In the genomic region with DNA sequence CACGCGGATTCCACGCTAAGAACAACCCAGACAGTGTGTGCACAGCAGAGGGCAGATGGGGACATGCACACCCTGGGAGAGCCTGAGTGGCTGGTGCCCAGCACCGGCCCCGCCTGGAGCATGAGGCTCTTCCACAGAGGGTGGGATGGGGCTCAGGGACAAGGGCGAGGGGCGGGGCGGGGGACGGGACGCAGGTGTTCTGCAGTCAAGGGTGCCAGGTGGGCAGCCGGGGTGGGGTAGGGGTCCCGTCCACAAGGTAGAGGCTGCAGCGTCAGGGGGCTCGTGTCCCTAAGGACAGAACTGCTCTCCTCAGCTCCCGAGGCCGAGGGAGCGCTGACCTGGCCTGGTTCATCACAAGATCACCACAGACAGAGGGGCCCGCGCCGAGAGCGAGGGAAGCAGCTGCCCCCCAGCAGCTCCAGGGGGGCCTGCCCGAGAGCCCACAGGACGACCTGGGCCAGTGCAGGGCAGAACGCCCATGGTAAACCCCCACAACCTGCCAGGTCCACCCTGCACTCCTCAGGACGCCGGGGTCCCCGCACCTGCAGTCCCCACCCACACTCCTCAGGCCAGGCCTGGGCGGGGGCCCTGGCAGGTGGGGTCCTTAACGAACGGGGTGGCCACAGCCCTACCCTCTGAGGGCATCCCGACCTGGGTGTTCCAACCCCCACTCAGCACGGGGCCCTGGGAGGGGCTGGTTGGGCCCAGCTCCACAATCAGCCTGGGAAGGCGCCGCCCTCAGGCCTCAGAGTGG, we compare ENCODE assay signal across 32 cellular contexts. TPM values are rescaled to one million over a fixed set of nuclear protein-coding genes. Genes with fewer than 3 reads are reported as not detected.
A peak's percentile ranks its signal among the peaks of the same experiment; 100 is the strongest.
DNase-seq lines count a peak whose midpoint lies in the region; ATAC-seq, FAIRE-seq and TF ChIP-seq lines count a peak whose summit lies in the region.
"Had no signal": no experiment of that assay in that cellular context is flagged by ENCODE, and none has a peak within 500 bp of the region (broad histone marks: within the 10 kb centered on the region; RNA-seq: fewer than 3 reads in every experiment).

No MANE protein-coding gene starts in this region.

- no peak overlapping the region for H2BK120ac ChIP-seq in mesenchymal stem cell (ENCODE audit: low read depth, low read length)

- H3K9me3 ChIP-seq in right cardiac atrium (ENCODE audit: control insufficient read depth, low read length) (no peaks in the 10 kb centered on the region), K562 (replicated peaks; ENCODE audit: control insufficient read depth, insufficient read depth, low read depth, low read length) (no peaks in the 10 kb centered on the region), mesenchymal stem cell (ENCODE audit: control insufficient read depth, low read length) (no peaks in the 10 kb centered on the region), PC-9 (ENCODE audit: insufficient read depth, low read depth) (no peaks in the 10 kb centered on the region)
- H3K9me3 ChIP-seq: ascending aorta, ovary, right atrium auricular region, spleen, tibial artery had no signal

- POLR2A ChIA-PET in K562 (lab: Yijun Ruan, JAX) (interaction anchor here (0.9 kb wide), 1 partner anchor 13 kb away, joined by 4 read pairs; no protein-coding TSS in a partner anchor), PC-9 (lab: Charles Lee; ENCODE audit: unreplicated experiment) (no interaction called here)

- TF ChIP-seq EP300 in K562 (IDR thresholded peaks at IDR 0.05; ENCODE audit: low read length): no peak

- peaks cover 52% of the 10 kb centered on the region for H3K79me1 ChIP-seq in mesenchymal stem cell (replicated peaks; ENCODE audit: low read length, poor library complexity, severe bottlenecking)

- H3K9me1 ChIP-seq in K562 (ENCODE audit: control insufficient read depth, insufficient read depth, low read length): no peaks in the 10 kb centered on the region

- no peak overlapping the region for H2BK12ac ChIP-seq in mesenchymal stem cell (ENCODE audit: low read length in 2 of 2)

- H4K20me1 ChIP-seq in K562 (replicated peaks; ENCODE audit: control insufficient read depth, insufficient read depth, low read length) (no peaks in the 10 kb centered on the region), PC-9 (ENCODE audit: insufficient read depth) (peaks cover 16% of the 10 kb centered on the region)

- 92% methylated on average over 34 of the region's 34 CpGs for WGBS in right cardiac atrium
- 91% methylated on average over 25 of the region's 34 CpGs for WGBS in K562 (ENCODE audit: insufficient coverage, low coverage, missing lambda C conversion rate)
- WGBS in mesenchymal stem cell: 98% methylated on average over 33 of the region's 34 CpGs

- H3K23ac ChIP-seq in mesenchymal stem cell (ENCODE audit: low read length in 2 of 2): no peak overlapping the region

- H3K4me3 ChIP-seq in right cardiac atrium (ENCODE audit: low read length): no peak overlapping the region
- H3K4me3 ChIP-seq in K562: no peak overlapping the region
- H3K4me3 ChIP-seq in mesenchymal stem cell (ENCODE audit: insufficient read depth in 1 of 2, low read depth in 1 of 2, low read length in 2 of 2): no peak overlapping the region
- no peak overlapping the region for H3K4me3 ChIP-seq in PC-9
- H3K4me3 ChIP-seq: ascending aorta, lung, ovary, right atrium auricular region, spleen, tibial artery had no signal

- no peaks in the 10 kb centered on the region for H3K9me3 Mint-ChIP-seq in stimulated activated naive B cell treated with anti-CD40 and anti-IgM and Interleukin-4, amounts not matched to agents 10 μg/mL and 1 μg/mL and 100 μg/mL, for 72 hours
- H3K9me3 Mint-ChIP-seq: activated CD8-positive, alpha-beta T cell treated with anti-CD3 and anti-CD28 coated beads for 36 hours; CD8-positive, alpha-beta memory T cell; T-helper 2 cell treated with Interferon-gamma antibody and Interleukin-4, amounts not matched to agents 5 μg/mL and 100 μg/mL, for 36 hours had no signal

- no peak overlapping the region for H2AK5ac ChIP-seq in mesenchymal stem cell (ENCODE audit: low read length, severe bottlenecking)

- TF ChIP-seq POLR2A in K562 (conservative IDR thresholded peaks at IDR 0.05): no peak
- TF ChIP-seq POLR2A in GM12892 (IDR thresholded peaks at IDR 0.05; ENCODE audit: low read depth, low read length): no peak

- no peak overlapping the region for H3K9ac ChIP-seq in K562 (ENCODE audit: insufficient read depth in 1 of 2, low read depth in 2 of 2, low read length in 2 of 2)
- no peak overlapping the region for H3K9ac ChIP-seq in mesenchymal stem cell (ENCODE audit: low read length)

- no peaks in the 10 kb centered on the region for H3K9me2 ChIP-seq in PC-9 (ENCODE audit: insufficient read depth)

- no TSS peak for BruUV-seq in K562 (replicated peaks; lab: Mats Ljungman, UMichigan)
- BruUV-seq in PC-9 (replicated peaks; lab: Mats Ljungman, UMichigan): no TSS peak

- peak in 2 of 3 donors; percentile 61 to 63 for DNase-seq in right cardiac atrium
- no peak for DNase-seq in Right ventricle myocardium superior
- no peak for DNase-seq in K562 (ENCODE audit: extremely low read depth in 1 of 4, low spot score in 3 of 4)
- no peak for DNase-seq in mesenchymal stem cell
- no peak for DNase-seq in stimulated activated naive B cell treated with anti-CD40 and anti-IgM and Interleukin-4, amounts not matched to agents 10 μg/mL and 1 μg/mL and 100 μg/mL, for 72 hours
- DNase-seq in PC-9: no peak
- DNase-seq in GM12892 (ENCODE audit: insufficient read length): no peak
- DNase-seq in cerebellum (ENCODE audit: low spot score): no peak
- DNase-seq: activated CD8-positive, alpha-beta T cell treated with anti-CD3 and anti-CD28 coated beads for 36 hours; AML-193; caudate nucleus; CD8-positive, alpha-beta memory T cell; cortex of kidney; EL; foreskin melanocyte; HCEC 1CT; Kasumi-1; NCI-H1417 treated with DMSO at 0.1 percent for 48 hours; NCI-H2029 treated with DMSO at 0.1 percent for 48 hours; NCI-H2227 treated with DMSO at 0.1 percent for 48 hours; NCI-H526 treated with DMSO at 0.1 percent for 48 hours; NK-92 treated with Interleukin-12 subunit alpha and Interleukin-12 subunit beta, amount 100 ng/mL, for 24 hours; ovary; SHP77 treated with DMSO at 0.1 percent for 48 hours; spleen; stimulated activated CD4-positive, alpha-beta T cell treated with anti-CD3 and anti-CD28 coated beads, Interleukin-2, amount 100 ng/mL, for 24 hours; tibial artery had no signal

- no peaks in the 10 kb centered on the region; the same call in 1 of the 2 replicates for H3F3A ChIP-seq in PC-9 (ENCODE audit: insufficient read depth, low read depth)

- no peak overlapping the region for H2BK5ac ChIP-seq in mesenchymal stem cell (ENCODE audit: low read depth, low read length, poor library complexity, severe bottlenecking)

- H2AFZ ChIP-seq in K562 (ENCODE audit: low read depth, low read length): no peak overlapping the region
- H2AFZ ChIP-seq in mesenchymal stem cell (ENCODE audit: low read depth, low read length): no peak overlapping the region
- no peak overlapping the region for H2AFZ ChIP-seq in PC-9

- H3K4me1 ChIP-seq in right cardiac atrium (ENCODE audit: control insufficient read depth, insufficient read depth, low read length) (peaks cover 1% of the 10 kb centered on the region), K562 (replicated peaks in 1 of 2; ENCODE audit: control insufficient read depth in 2 of 2, insufficient read depth in 2 of 2, low read length in 2 of 2) (peaks cover 0 to 6% of the 10 kb centered on the region in 2 experiments; a peak in 1 of 5 replicates), mesenchymal stem cell (ENCODE audit: control insufficient read depth, insufficient read depth, low read depth, low read length) (no peaks in the 10 kb centered on the region), PC-9 (replicated peaks; ENCODE audit: insufficient read depth) (no peaks in the 10 kb centered on the region)
- H3K4me1 ChIP-seq: ascending aorta had no signal

- H3K18ac ChIP-seq in mesenchymal stem cell (ENCODE audit: low read depth in 1 of 2, low read length in 2 of 2): no peak overlapping the region

- no peak for ATAC-seq in right cardiac atrium
- no peak for ATAC-seq in Right ventricle myocardium superior (ENCODE audit: poor library complexity)
- ATAC-seq in K562: no peak
- no peak for ATAC-seq in stimulated activated naive B cell treated with anti-CD40 and anti-IgM and Interleukin-4, amounts not matched to agents 10 μg/mL and 1 μg/mL and 100 μg/mL, for 72 hours (replicated peaks)

- no peak overlapping the region for H2BK15ac ChIP-seq in mesenchymal stem cell (ENCODE audit: low read depth, poor library complexity, severe bottlenecking)

- H3K4me2 ChIP-seq in K562 (ENCODE audit: insufficient read depth, low read length): no peak overlapping the region
- no peak overlapping the region for H3K4me2 ChIP-seq in mesenchymal stem cell (ENCODE audit: low read length, poor library complexity, severe bottlenecking)
- H3K4me2 ChIP-seq in PC-9: no peak overlapping the region

- no peak for TF ChIP-seq CTCF in K562 (IDR thresholded peaks at IDR 0.05 in 2 of 3, conservative IDR thresholded peaks at IDR 0.05 in 1 of 3; ENCODE audit: insufficient read depth in 2 of 3, low read depth in 1 of 3, low read length in 3 of 3)
- TF ChIP-seq CTCF in PC-9 (conservative IDR thresholded peaks at IDR 0.05): no peak

- H3K27ac ChIP-seq in right cardiac atrium (ENCODE audit: low read length) (no peak overlapping the region), K562 (ENCODE audit: extremely low read depth, low read depth, low read length) (no peak overlapping the region), mesenchymal stem cell (ENCODE audit: low read length, poor library complexity, severe bottlenecking) (no peak overlapping the region), PC-9 (no peak overlapping the region)
- H3K27ac ChIP-seq: ascending aorta, ovary, right atrium auricular region, tibial artery had no signal

- peak overlapping the region; percentile 38 for H4K8ac ChIP-seq in mesenchymal stem cell (ENCODE audit: low read length)

- H3K4me1 Mint-ChIP-seq in stimulated activated naive B cell treated with anti-CD40 and anti-IgM and Interleukin-4, amounts not matched to agents 10 μg/mL and 1 μg/mL and 100 μg/mL, for 72 hours: peaks cover 41 to 60% of the 10 kb centered on the region in 2 donors

- H3K4me3 Mint-ChIP-seq in stimulated activated naive B cell treated with anti-CD40 and anti-IgM and Interleukin-4, amounts not matched to agents 10 μg/mL and 1 μg/mL and 100 μg/mL, for 72 hours: no peak overlapping the region
- H3K4me3 Mint-ChIP-seq: activated CD8-positive, alpha-beta T cell treated with anti-CD3 and anti-CD28 coated beads for 36 hours; activated naive CD8-positive, alpha-beta T cell; CD8-positive, alpha-beta memory T cell; T-helper 2 cell treated with Interferon-gamma antibody and Interleukin-4, amounts not matched to agents 5 μg/mL and 100 μg/mL, for 36 hours had no signal

- no peak for FAIRE-seq in K562 (lab: Jason Lieb, UNC)
- FAIRE-seq in GM12892 (lab: Jason Lieb, UNC): no peak

- intact Hi-C loops in right cardiac atrium (cut with DNase I): no loop called here
- intact Hi-C loops in Right ventricle myocardium superior (cut with DNase I): no loop called here
- intact Hi-C loops in K562 (cut with micrococcal nuclease): no loop called here
- intact Hi-C loops in PC-9 (cut with micrococcal nuclease; ENCODE audit: unreplicated experiment): no loop called here

- in situ Hi-C loops in K562 (cut with MboI): no loop called here

- CTCF ChIA-PET in K562 (lab: Yijun Ruan, JAX; ENCODE audit: low intra/inter-chr PET ratio): no interaction called here
- CTCF ChIA-PET in PC-9 (lab: Charles Lee): no interaction called here

- no peaks in the 10 kb centered on the region for H3K27me3 ChIP-seq in right cardiac atrium (ENCODE audit: control insufficient read depth, insufficient read depth)
- H3K27me3 ChIP-seq in K562 (ENCODE audit: control insufficient read depth in 2 of 2, insufficient read depth in 2 of 2, low read length in 2 of 2): no peaks in the 10 kb centered on the region; a peak in 2 of 5 replicates
- H3K27me3 ChIP-seq in mesenchymal stem cell (ENCODE audit: control insufficient read depth in 1 of 2, insufficient read depth in 1 of 2, low read length in 2 of 2): no peaks in the 10 kb centered on the region
- no peaks in the 10 kb centered on the region for H3K27me3 ChIP-seq in PC-9 (ENCODE audit: insufficient read depth, low read depth)
- H3K27me3 ChIP-seq: ascending aorta, ovary, right atrium auricular region, spleen, tibial artery had no signal

- peak overlapping the region; percentile 57 for H3K27ac Mint-ChIP-seq in stimulated activated naive B cell treated with anti-CD40 and anti-IgM and Interleukin-4, amounts not matched to agents 10 μg/mL and 1 μg/mL and 100 μg/mL, for 72 hours
- H3K27ac Mint-ChIP-seq: activated CD8-positive, alpha-beta T cell treated with anti-CD3 and anti-CD28 coated beads for 36 hours; activated naive CD8-positive, alpha-beta T cell; T-helper 2 cell treated with Interferon-gamma antibody and Interleukin-4, amounts not matched to agents 5 μg/mL and 100 μg/mL, for 36 hours had no signal

- peaks cover 57 to 70% of the 10 kb centered on the region in 2 donors for H3K36me3 Mint-ChIP-seq in stimulated activated naive B cell treated with anti-CD40 and anti-IgM and Interleukin-4, amounts not matched to agents 10 μg/mL and 1 μg/mL and 100 μg/mL, for 72 hours

- peaks cover 81% of the 10 kb centered on the region for H3K36me3 ChIP-seq in K562 (ENCODE audit: control insufficient read depth, insufficient read depth, low read length)
- H3K36me3 ChIP-seq in mesenchymal stem cell (ENCODE audit: control insufficient read depth in 1 of 2, insufficient read depth in 2 of 2, low read depth in 1 of 2, low read length in 2 of 2): peaks cover 69 to 71% of the 10 kb centered on the region in 2 experiments
- H3K36me3 ChIP-seq in PC-9 (ENCODE audit: low read depth): peaks cover 8% of the 10 kb centered on the region; the same call in 1 of the 2 replicates
- H3K36me3 ChIP-seq: ovary had no signal

- no peaks in the 10 kb centered on the region for H3K27me3 Mint-ChIP-seq in stimulated activated naive B cell treated with anti-CD40 and anti-IgM and Interleukin-4, amounts not matched to agents 10 μg/mL and 1 μg/mL and 100 μg/mL, for 72 hours
- H3K27me3 Mint-ChIP-seq: activated CD8-positive, alpha-beta T cell treated with anti-CD3 and anti-CD28 coated beads for 36 hours; activated naive CD8-positive, alpha-beta T cell had no signal

- no peak overlapping the region for H3K4ac ChIP-seq in mesenchymal stem cell (ENCODE audit: low read depth in 1 of 2, low read length in 2 of 2)

- TF ChIP-seq RAD21 in K562 (CRISPR knock-in tag; conservative IDR thresholded peaks at IDR 0.05 in 1 of 2, IDR thresholded peaks at IDR 0.05 in 1 of 2): no peak

- no peak overlapping the region for H4K91ac ChIP-seq in mesenchymal stem cell (ENCODE audit: low read length)

- no peaks in the 10 kb centered on the region; the same call in 2 of the 3 replicates for H3K79me2 ChIP-seq in K562 (ENCODE audit: control insufficient read depth, insufficient read depth, low read length)
- no peaks in the 10 kb centered on the region for H3K79me2 ChIP-seq in PC-9 (ENCODE audit: low read depth)

- H3K14ac ChIP-seq in mesenchymal stem cell (ENCODE audit: low read length in 2 of 2): no peak overlapping the region

RNA-seq across cellular contexts. Expression of a gene that starts 26.7 kb away (rescaled TPM):
- total RNA-seq in right cardiac atrium (100 to 1,000 TPM; 123 to 145 (median 134) TPM), Right ventricle myocardium superior (133 TPM), K562 (2014; rRNA removed) (162 and 230 TPM in 2 replicates), K562 (2014; rRNA removed; fragmentation: Illumina TruSeq; extraction: Trizol) (27.2 and 30.4 TPM in 2 replicates), K562 (2015; rRNA removed; fragmentation: Illumina TruSeq; extraction: Trizol) (67.9 and 70.4 TPM in 2 replicates), K562 (2021) (134 and 148 TPM in 2 replicates), PC-9 (2021) (153 and 184 TPM in 2 replicates), cerebellum (163 TPM)
- polyA plus RNA-seq in right cardiac atrium (119 TPM), K562 (2011; rRNA removed) (68.2 and 72.3 TPM in 2 replicates), K562 (2014; fragmentation: Illumina TruSeq; extraction: Trizol) (64.0 and 116 TPM in 2 replicates), K562 (2014; fragmentation: Nextera tagmentation; extraction: Ambion mirVana) (10 to 100 TPM; 14.5 to 20.0 TPM), K562 (2014; rRNA removed) (111 and 118 TPM in 2 replicates)
- 63.5 and 142 TPM in 2 replicates for total RNA-seq in K562 (2011; cell fraction: chromatin; rRNA removed; ENCODE audit: low replicate concordance)
- total RNA-seq in K562 (2011; cell fraction: nucleolus; rRNA removed): 94.5 and 102 TPM in 2 replicates
- 48.0 and 62.1 TPM in 2 replicates for total RNA-seq in K562 (2011; cell fraction: nucleoplasm; rRNA removed)
- 113 and 437 TPM in 2 replicates for polyA plus RNA-seq in K562 (2011; cell fraction: cytosol; rRNA removed)
- 168 and 330 TPM in 2 replicates for polyA plus RNA-seq in K562 (2011; cell fraction: nucleus; rRNA removed)
- 113 and 126 TPM in 2 replicates for polyA plus RNA-seq in K562 (2012)
- 33.8 and 54.2 TPM in 2 replicates for polyA minus RNA-seq in K562 (2011; rRNA and poly(A)+ RNA removed)
- 135 and 154 TPM in 2 replicates for polyA minus RNA-seq in K562 (2011; cell fraction: cytosol; rRNA and poly(A)+ RNA removed)
- 39.7 and 56.8 TPM in 2 replicates for polyA minus RNA-seq in K562 (2011; cell fraction: nucleus; rRNA and poly(A)+ RNA removed)
- 96.7 TPM for polyA plus RNA-seq in mesenchymal stem cell (2013, experiment 1 of 2)
- 92.8 TPM for polyA plus RNA-seq in mesenchymal stem cell (2013, experiment 2 of 2)
- 45.7 TPM for polyA plus RNA-seq in GM12892 (2012; ENCODE audit: missing spikeins)

RNA-seq across cellular contexts. Expression of a gene that starts 49.8 kb away (rescaled TPM):
- total RNA-seq in right cardiac atrium (10 to 100 TPM; 12.2 to 27.4 (median 14.2) TPM), Right ventricle myocardium superior (15.6 TPM), K562 (2014; rRNA removed) (0.65 and 1.1 TPM in 2 replicates), K562 (2014; rRNA removed; fragmentation: Illumina TruSeq; extraction: Trizol) (0.54 and 0.69 TPM in 2 replicates), K562 (2015; rRNA removed; fragmentation: Illumina TruSeq; extraction: Trizol) (0.57 and 0.83 TPM in 2 replicates), K562 (2021) (1.4 and 1.8 TPM in 2 replicates), PC-9 (2021) (2.0 and 3.4 TPM in 2 replicates), cerebellum (21.9 TPM)
- polyA plus RNA-seq in right cardiac atrium (9.6 TPM), K562 (2011; rRNA removed) (2.2 and 4.8 TPM in 2 replicates), K562 (2014; fragmentation: Illumina TruSeq; extraction: Trizol) (0.74 and 1.1 TPM in 2 replicates), K562 (2014; fragmentation: Nextera tagmentation; extraction: Ambion mirVana) (under 1 TPM; 0.21 to 0.27 TPM), K562 (2014; rRNA removed) (0.77 and 0.84 TPM in 2 replicates)
- 8.1 and 12.5 TPM in 2 replicates for total RNA-seq in K562 (2011; cell fraction: chromatin; rRNA removed; ENCODE audit: low replicate concordance)
- total RNA-seq in K562 (2011; cell fraction: nucleolus; rRNA removed): 8.2 and 12.8 TPM in 2 replicates
- 7.3 and 9.4 TPM in 2 replicates for total RNA-seq in K562 (2011; cell fraction: nucleoplasm; rRNA removed)
- 2.3 and 4.7 TPM in 2 replicates for polyA plus RNA-seq in K562 (2011; cell fraction: cytosol; rRNA removed)
- 4.1 and 5.8 TPM in 2 replicates for polyA plus RNA-seq in K562 (2011; cell fraction: nucleus; rRNA removed)
- polyA plus RNA-seq in K562 (2012): 1.4 and 2.4 TPM in 2 replicates
- polyA minus RNA-seq in K562 (2011; rRNA and poly(A)+ RNA removed): 0.60 and 0.87 TPM in 2 replicates
- polyA minus RNA-seq in K562 (2011; cell fraction: cytosol; rRNA and poly(A)+ RNA removed): 2.3 and 3.7 TPM in 2 replicates
- 1.8 and 4.2 TPM in 2 replicates for polyA minus RNA-seq in K562 (2011; cell fraction: nucleus; rRNA and poly(A)+ RNA removed)
- polyA plus RNA-seq in mesenchymal stem cell (2013, experiment 1 of 2): 3,023 TPM
- polyA plus RNA-seq in mesenchymal stem cell (2013, experiment 2 of 2): 3,062 TPM
- 7.5 TPM for polyA plus RNA-seq in GM12892 (2012; ENCODE audit: missing spikeins)

Comparison
In these comparisons a context has a peak if more than half of its experiments do, and no peak if none do; other contexts are left out.
1. DNase-seq: peak in right cardiac atrium (2 of 3); none in Right ventricle myocardium superior (single experiment), K562 (0 of 4), mesenchymal stem cell (single experiment), stimulated activated naive B cell treated with anti-CD40 and anti-IgM and Interleukin-4, amounts not matched to agents 10 μg/mL and 1 μg/mL and 100 μg/mL, for 72 hours (single experiment), PC-9 (0 of 2), GM12892 (single experiment) and cerebellum (single experiment).